In genomic region chr16:85454171-85454883, GRCh38 we compare ENCODE assay signal across 22 cellular contexts.
"Had no signal": no experiment of that assay in that cellular context is flagged by ENCODE, and none has a peak within 500 bp of the region (broad histone marks: within the 10 kb centered on the region; RNA-seq: fewer than 3 reads in every experiment).

No MANE protein-coding gene starts in this region.

- H3K27ac ChIP-seq: coronary artery, prostate gland, suprapubic skin had no signal

- H3K4me1 ChIP-seq: prostate gland had no signal

- H3K27me3 Mint-ChIP-seq: activated CD4-positive, alpha-beta T cell treated with anti-CD3 and anti-CD28 coated beads, Interleukin-2, amount 10 ng/mL, durations not matched to agents 24 days and 14 days; activated naive CD8-positive, alpha-beta T cell; stimulated activated naive CD8-positive, alpha-beta T cell treated with anti-CD3 and anti-CD28 coated beads, Interleukin-15, Interleukin-2, amounts not matched to agents 100 ng/mL and 50 ng/mL, for 24 hours had no signal

- H3K4me2 ChIP-seq: smooth muscle cell had no signal

- H3K4me3 Mint-ChIP-seq: activated B cell treated with CpG ODN at 0.5 μM for 24 hours; activated CD4-positive, alpha-beta T cell treated with anti-CD3 and anti-CD28 coated beads, Interleukin-2, amount 10 ng/mL, durations not matched to agents 24 days and 14 days; activated CD8-positive, alpha-beta T cell treated with anti-CD3 and anti-CD28 coated beads, Interleukin-2, amount 10 ng/mL, durations not matched to agents 7 days and 5 days; activated naive CD8-positive, alpha-beta T cell; brain; memory B cell; stimulated activated naive CD8-positive, alpha-beta T cell treated with anti-CD3 and anti-CD28 coated beads, Interleukin-15, Interleukin-2, amounts not matched to agents 100 ng/mL and 50 ng/mL, for 24 hours; type B pancreatic cell had no signal

- ATAC-seq: activated CD8-positive, alpha-beta T cell treated with anti-CD3 and anti-CD28 coated beads, Interleukin-2, amount 10 ng/mL, durations not matched to agents 7 days and 5 days; left ventricle myocardium superior; naive thymus-derived CD8-positive, alpha-beta T cell had no signal

- H3K9me3 Mint-ChIP-seq: activated B cell treated with CpG ODN at 0.5 μM for 24 hours; activated CD4-positive, alpha-beta T cell treated with anti-CD3 and anti-CD28 coated beads, Interleukin-2, amount 10 ng/mL, durations not matched to agents 24 days and 14 days; memory B cell; naive thymus-derived CD8-positive, alpha-beta T cell; stimulated activated naive CD8-positive, alpha-beta T cell treated with anti-CD3 and anti-CD28 coated beads, Interleukin-15, Interleukin-2, amounts not matched to agents 100 ng/mL and 50 ng/mL, for 24 hours; type B pancreatic cell had no signal

- H3K9me3 ChIP-seq: prostate gland, suprapubic skin had no signal

- H3K27me3 ChIP-seq: suprapubic skin had no signal

- H3K27ac Mint-ChIP-seq: activated B cell treated with CpG ODN at 0.5 μM for 24 hours; activated CD4-positive, alpha-beta T cell treated with anti-CD3 and anti-CD28 coated beads, Interleukin-2, amount 10 ng/mL, durations not matched to agents 24 days and 14 days; activated CD8-positive, alpha-beta T cell treated with anti-CD3 and anti-CD28 coated beads, Interleukin-2, amount 10 ng/mL, durations not matched to agents 7 days and 5 days; activated naive CD8-positive, alpha-beta T cell; memory B cell; stimulated activated naive CD8-positive, alpha-beta T cell treated with anti-CD3 and anti-CD28 coated beads, Interleukin-15, Interleukin-2, amounts not matched to agents 100 ng/mL and 50 ng/mL, for 24 hours; type B pancreatic cell had no signal

- H3K4me3 ChIP-seq: coronary artery, prostate gland, smooth muscle cell, suprapubic skin had no signal

- DNase-seq: activated B cell treated with CpG ODN at 0.5 μM for 24 hours; activated CD4-positive, alpha-beta T cell treated with anti-CD3 and anti-CD28 coated beads, Interleukin-2, amount 10 ng/mL, durations not matched to agents 24 days and 14 days; activated CD8-positive, alpha-beta memory T cell treated with anti-CD3 and anti-CD28 coated beads, Interleukin-2, amount 50 U/mL, for 4 hours; activated CD8-positive, alpha-beta T cell treated with anti-CD3 and anti-CD28 coated beads, Interleukin-2, amount 10 ng/mL, durations not matched to agents 7 days and 5 days; activated effector memory CD4-positive, alpha-beta T cell treated with anti-CD3 and anti-CD28 coated beads, Interleukin-2, amount 50 U/mL, for 16 hours; activated T-cell treated with anti-CD3 and anti-CD28 coated beads, Interleukin-2, amount 50 U/mL, for 48 hours; central memory CD4-positive, alpha-beta T cell; effector CD8-positive, alpha-beta T cell; foreskin melanocyte; left ventricle myocardium superior; naive thymus-derived CD8-positive, alpha-beta T cell; stimulated activated CD4-positive, alpha-beta T cell treated with anti-CD3 and anti-CD28 coated beads, Interleukin-4, amount 100 ng/mL, for 4 hours; stimulated activated CD8-positive, alpha-beta memory T cell treated with anti-CD3 and anti-CD28 coated beads, Interleukin-4, amount 100 ng/mL, for 48 hours had no signal

- H3K4me1 Mint-ChIP-seq: activated CD4-positive, alpha-beta T cell treated with anti-CD3 and anti-CD28 coated beads, Interleukin-2, amount 10 ng/mL, durations not matched to agents 24 days and 14 days had no signal

- H3K36me3 ChIP-seq: prostate gland, suprapubic skin had no signal

- H3K36me3 Mint-ChIP-seq: activated naive CD8-positive, alpha-beta T cell; brain; memory B cell; naive thymus-derived CD8-positive, alpha-beta T cell; type B pancreatic cell had no signal
